3 cellular contexts compared by ENCODE assay signal in the genomic region with DNA sequence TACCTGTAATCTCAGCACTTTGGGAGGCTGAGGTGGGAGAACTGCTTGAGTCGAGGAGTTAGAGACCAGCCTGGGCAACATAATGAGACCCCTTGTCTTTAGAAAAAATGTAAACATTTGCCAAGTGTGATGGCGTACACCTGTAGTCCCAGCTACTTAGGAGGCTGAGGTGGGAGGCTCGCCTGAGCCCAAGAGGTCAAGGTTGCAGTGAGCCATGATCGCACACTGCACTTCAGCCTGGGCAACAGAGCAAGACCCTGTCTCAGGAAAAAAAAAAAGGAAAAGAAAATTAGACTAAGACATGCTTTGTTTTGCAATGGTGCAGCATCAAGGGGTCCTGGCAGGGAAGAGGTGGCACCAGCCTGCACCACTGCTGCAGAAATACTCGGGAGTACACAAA.
TF ChIP-seq lines count a peak whose summit lies in the region.

No MANE protein-coding gene starts in this region.

TF ChIP-seq in GM12891, 5 proteins besides CTCF, POLR2A, EP300 and RAD21:
- TF ChIP-seq POLR2AphosphoS5 (IDR thresholded peaks at IDR 0.05; ENCODE audit: low read depth, low read length) (no peak), POU2F2 (IDR thresholded peaks at IDR 0.05; ENCODE audit: low read depth, low read length) (no peak), SPI1 (IDR thresholded peaks at IDR 0.05; ENCODE audit: low read depth, low read length) (no peak)

TF ChIP-seq in HCT116, 20 proteins besides CTCF, POLR2A, EP300 and RAD21:
- TF ChIP-seq YY1 (IDR thresholded peaks at IDR 0.05; ENCODE audit: extremely low read depth, insufficient replicate concordance, low read depth, low read length): no peak
TF ChIP-seq in HCT116: peak in this region for 0.

TF ChIP-seq in GM12878, 131 proteins besides CTCF, POLR2A, EP300 and RAD21:
- TF ChIP-seq GABPA (IDR thresholded peaks at IDR 0.05; ENCODE audit: low read depth): no peak
- TF ChIP-seq CBFB (IDR thresholded peaks at IDR 0.05; ENCODE audit: low read depth): no peak
- no peak for TF ChIP-seq EED (IDR thresholded peaks at IDR 0.05; ENCODE audit: low read depth)
- TF ChIP-seq, protein P1, sequence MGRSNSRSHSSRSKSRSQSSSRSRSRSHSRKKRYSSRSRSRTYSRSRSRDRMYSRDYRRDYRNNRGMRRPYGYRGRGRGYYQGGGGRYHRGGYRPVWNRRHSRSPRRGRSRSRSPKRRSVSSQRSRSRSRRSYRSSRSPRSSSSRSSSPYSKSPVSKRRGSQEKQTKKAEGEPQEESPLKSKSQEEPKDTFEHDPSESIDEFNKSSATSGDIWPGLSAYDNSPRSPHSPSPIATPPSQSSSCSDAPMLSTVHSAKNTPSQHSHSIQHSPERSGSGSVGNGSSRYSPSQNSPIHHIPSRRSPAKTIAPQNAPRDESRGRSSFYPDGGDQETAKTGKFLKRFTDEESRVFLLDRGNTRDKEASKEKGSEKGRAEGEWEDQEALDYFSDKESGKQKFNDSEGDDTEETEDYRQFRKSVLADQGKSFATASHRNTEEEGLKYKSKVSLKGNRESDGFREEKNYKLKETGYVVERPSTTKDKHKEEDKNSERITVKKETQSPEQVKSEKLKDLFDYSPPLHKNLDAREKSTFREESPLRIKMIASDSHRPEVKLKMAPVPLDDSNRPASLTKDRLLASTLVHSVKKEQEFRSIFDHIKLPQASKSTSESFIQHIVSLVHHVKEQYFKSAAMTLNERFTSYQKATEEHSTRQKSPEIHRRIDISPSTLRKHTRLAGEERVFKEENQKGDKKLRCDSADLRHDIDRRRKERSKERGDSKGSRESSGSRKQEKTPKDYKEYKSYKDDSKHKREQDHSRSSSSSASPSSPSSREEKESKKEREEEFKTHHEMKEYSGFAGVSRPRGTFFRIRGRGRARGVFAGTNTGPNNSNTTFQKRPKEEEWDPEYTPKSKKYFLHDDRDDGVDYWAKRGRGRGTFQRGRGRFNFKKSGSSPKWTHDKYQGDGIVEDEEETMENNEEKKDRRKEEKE (IDR thresholded peaks at IDR 0.05): no peak
- 0 out of 2 replicates have a peak, but pooled peaks have one; percentile 16 for TF ChIP-seq FOXM1 (IDR thresholded peaks at IDR 0.05; ENCODE audit: low read depth, low read length)
- TF ChIP-seq SPI1 (IDR thresholded peaks at IDR 0.05; ENCODE audit: borderline replicate concordance, insufficient read depth, low read depth, low read length): no peak
- no peak for TF ChIP-seq RB1 (IDR thresholded peaks at IDR 0.05; ENCODE audit: borderline replicate concordance)
- no peak for TF ChIP-seq ZNF24 (IDR thresholded peaks at IDR 0.05)
- no peak for TF ChIP-seq ZSCAN29 (IDR thresholded peaks at IDR 0.05)
